39 cellular contexts compared by ENCODE assay signal in genomic region chr4:29113960-29114359, GRCh38.
"Had no signal": no experiment of that assay in that cellular context is flagged by ENCODE, and none has a peak within 500 bp of the region (broad histone marks: within the 10 kb centered on the region; RNA-seq: fewer than 3 reads in every experiment).

No MANE protein-coding gene starts in this region.

- H3K4me1 ChIP-seq: ascending aorta had no signal

- H3K36me3 Mint-ChIP-seq: activated CD4-positive, alpha-beta memory T cell treated with anti-CD3 and anti-CD28 coated beads for 36 hours; activated naive CD4-positive, alpha-beta T cell treated with anti-CD3 and anti-CD28 coated beads, Interleukin-2, amount 10 ng/mL, durations not matched to agents 7 days and 5 days; activated naive CD4-positive, alpha-beta T cell treated with anti-CD3 and anti-CD28 coated beads, Interleukin-2, amount 50 U/mL, for 24 hours; activated naive CD8-positive, alpha-beta T cell; activated naive CD8-positive, alpha-beta T cell treated with anti-CD3 and anti-CD28 coated beads, Interleukin-2, amount 10 ng/mL, durations not matched to agents 7 days and 5 days; brain had no signal

- H3K4me3 Mint-ChIP-seq: activated B cell treated with CpG ODN at 0.5 μM for 24 hours; activated CD4-positive, alpha-beta memory T cell treated with anti-CD3 and anti-CD28 coated beads for 36 hours; activated CD4-positive, alpha-beta T cell treated with anti-CD3 and anti-CD28 coated beads, Interleukin-2, amount 10 ng/mL, durations not matched to agents 24 days and 14 days; activated CD8-positive, alpha-beta T cell treated with anti-CD3 and anti-CD28 coated beads for 36 hours; activated naive CD4-positive, alpha-beta T cell treated with anti-CD3 and anti-CD28 coated beads, Interleukin-2, amount 10 ng/mL, durations not matched to agents 7 days and 5 days; activated naive CD4-positive, alpha-beta T cell treated with anti-CD3 and anti-CD28 coated beads, Interleukin-2, amount 50 U/mL, for 24 hours; activated naive CD8-positive, alpha-beta T cell; activated naive CD8-positive, alpha-beta T cell treated with anti-CD3 and anti-CD28 coated beads, Interleukin-2, amount 10 ng/mL, durations not matched to agents 7 days and 5 days; activated naive CD8-positive, alpha-beta T cell treated with anti-CD3 and anti-CD28 coated beads, Interleukin-2, amount 50 U/mL, for 24 hours; activated T-cell treated with anti-CD3 and anti-CD28 coated beads, Interleukin-2, amount 50 U/mL, for 4 hours; activated T-cell treated with anti-CD3 and anti-CD28 coated beads, Interleukin-2, amount 50 U/mL, for 72 hours; activated T-helper 1 cell treated with anti-CD3 and anti-CD28 coated beads, Interleukin-12 subunit alpha, Interleukin-12 subunit beta, Interleukin-2, Interleukin-4 antibody, amounts not matched to agents 30 ng/mL and 10 ng/mL and 1 ng/mL, durations not matched to agents 14 hours and 24 hours and 36 hours; activated T-helper 17 cell treated with anti-CD3 and anti-CD28 coated beads, Interleukin-2, amount 50 U/mL, for 72 hours; brain; central memory CD8-positive, alpha-beta T cell; T-helper 1 cell treated with Interleukin-12 subunit alpha and Interleukin-12 subunit beta and Interleukin-4 antibody, amounts not matched to agents 30 μg/mL and 1 μg/mL, for 36 hours; T-helper 2 cell treated with Interferon-gamma antibody and Interleukin-4, amounts not matched to agents 5 μg/mL and 100 μg/mL, for 36 hours had no signal

- H3K27me3 ChIP-seq: ascending aorta, cardiac muscle cell had no signal

- H3K27ac Mint-ChIP-seq: activated B cell treated with CpG ODN at 0.5 μM for 24 hours; activated CD4-positive, alpha-beta memory T cell treated with anti-CD3 and anti-CD28 coated beads for 36 hours; activated CD4-positive, alpha-beta T cell treated with anti-CD3 and anti-CD28 coated beads, Interleukin-2, amount 10 ng/mL, durations not matched to agents 24 days and 14 days; activated CD8-positive, alpha-beta T cell treated with anti-CD3 and anti-CD28 coated beads for 36 hours; activated naive CD4-positive, alpha-beta T cell treated with anti-CD3 and anti-CD28 coated beads, Interleukin-2, amount 10 ng/mL, durations not matched to agents 7 days and 5 days; activated naive CD4-positive, alpha-beta T cell treated with anti-CD3 and anti-CD28 coated beads, Interleukin-2, amount 50 U/mL, for 24 hours; activated naive CD8-positive, alpha-beta T cell; activated naive CD8-positive, alpha-beta T cell treated with anti-CD3 and anti-CD28 coated beads, Interleukin-2, amount 10 ng/mL, durations not matched to agents 7 days and 5 days; activated naive CD8-positive, alpha-beta T cell treated with anti-CD3 and anti-CD28 coated beads, Interleukin-2, amount 50 U/mL, for 24 hours; activated T-cell treated with anti-CD3 and anti-CD28 coated beads, Interleukin-2, amount 50 U/mL, for 72 hours; activated T-helper 1 cell treated with anti-CD3 and anti-CD28 coated beads, Interleukin-12 subunit alpha, Interleukin-12 subunit beta, Interleukin-2, Interleukin-4 antibody, amounts not matched to agents 30 ng/mL and 10 ng/mL and 1 ng/mL, durations not matched to agents 14 hours and 24 hours and 36 hours; activated T-helper 17 cell treated with anti-CD3 and anti-CD28 coated beads, Interleukin-2, amount 50 U/mL, for 72 hours; brain; T-helper 1 cell treated with Interleukin-12 subunit alpha and Interleukin-12 subunit beta and Interleukin-4 antibody, amounts not matched to agents 30 μg/mL and 1 μg/mL, for 36 hours; T-helper 2 cell treated with Interferon-gamma antibody and Interleukin-4, amounts not matched to agents 5 μg/mL and 100 μg/mL, for 36 hours had no signal

- H3K27ac ChIP-seq: ascending aorta, cardiac muscle cell, VCaP had no signal

- ATAC-seq: activated CD8-positive, alpha-beta T cell treated with anti-CD3 and anti-CD28 coated beads for 36 hours; activated naive CD8-positive, alpha-beta T cell treated with anti-CD3 and anti-CD28 coated beads, Interleukin-2, amount 50 U/mL, for 24 hours; activated T-cell treated with anti-CD3 and anti-CD28 coated beads, Interleukin-2, amount 50 U/mL, for 4 hours; activated T-cell treated with anti-CD3 and anti-CD28 coated beads, Interleukin-2, amount 50 U/mL, for 72 hours; activated T-helper 17 cell treated with anti-CD3 and anti-CD28 coated beads, Interleukin-2, amount 50 U/mL, for 72 hours had no signal

- FAIRE-seq: bronchial epithelial cell, TTC549 had no signal

- H3K9me3 Mint-ChIP-seq: activated B cell treated with CpG ODN at 0.5 μM for 24 hours; central memory CD8-positive, alpha-beta T cell had no signal

- H3K36me3 ChIP-seq: ascending aorta, cardiac muscle cell had no signal

- H3K27me3 Mint-ChIP-seq: activated B cell treated with CpG ODN at 0.5 μM for 24 hours; activated CD4-positive, alpha-beta memory T cell treated with anti-CD3 and anti-CD28 coated beads for 36 hours; activated CD4-positive, alpha-beta T cell treated with anti-CD3 and anti-CD28 coated beads, Interleukin-2, amount 10 ng/mL, durations not matched to agents 24 days and 14 days; activated CD8-positive, alpha-beta T cell treated with anti-CD3 and anti-CD28 coated beads for 36 hours; activated naive CD4-positive, alpha-beta T cell treated with anti-CD3 and anti-CD28 coated beads, Interleukin-2, amount 10 ng/mL, durations not matched to agents 7 days and 5 days; activated naive CD4-positive, alpha-beta T cell treated with anti-CD3 and anti-CD28 coated beads, Interleukin-2, amount 50 U/mL, for 24 hours; activated naive CD8-positive, alpha-beta T cell; activated naive CD8-positive, alpha-beta T cell treated with anti-CD3 and anti-CD28 coated beads, Interleukin-2, amount 10 ng/mL, durations not matched to agents 7 days and 5 days; activated naive CD8-positive, alpha-beta T cell treated with anti-CD3 and anti-CD28 coated beads, Interleukin-2, amount 50 U/mL, for 24 hours; activated T-helper 17 cell treated with anti-CD3 and anti-CD28 coated beads, Interleukin-2, amount 50 U/mL, for 72 hours; brain; central memory CD8-positive, alpha-beta T cell had no signal

- H3K4me3 ChIP-seq: ascending aorta, cardiac muscle cell had no signal

- DNase-seq: activated B cell treated with CpG ODN at 0.5 μM for 24 hours; activated CD4-positive, alpha-beta memory T cell treated with anti-CD3 and anti-CD28 coated beads for 36 hours; activated CD4-positive, alpha-beta T cell treated with anti-CD3 and anti-CD28 coated beads for 4 hours; activated CD4-positive, alpha-beta T cell treated with anti-CD3 and anti-CD28 coated beads, Interleukin-2, amount 10 ng/mL, durations not matched to agents 24 days and 14 days; activated CD4-positive, alpha-beta T cell treated with anti-CD3 and anti-CD28 coated beads, Interleukin-2, amount 50 U/mL, for 1 hour; activated CD4-positive, alpha-beta T cell treated with anti-CD3 and anti-CD28 coated beads, Interleukin-2, amount 50 U/mL, for 4 hours; activated CD4-positive, CD25-positive, alpha-beta regulatory T cell treated with anti-CD3 and anti-CD28 coated beads, Interleukin-2, amount 50 U/mL, for 72 hours; activated CD8-positive, alpha-beta memory T cell treated with anti-CD3 and anti-CD28 coated beads, Interleukin-2, amount 50 U/mL, for 4 hours; activated CD8-positive, alpha-beta T cell treated with anti-CD3 and anti-CD28 coated beads for 36 hours; activated effector memory CD4-positive, alpha-beta T cell treated with anti-CD3 and anti-CD28 coated beads, Interleukin-2, amount 50 U/mL, for 16 hours; activated gamma-delta T cell treated with Interleukin-2 at 50 U/mL for 16 hours; activated naive CD4-positive, alpha-beta T cell treated with anti-CD3 and anti-CD28 coated beads, Interleukin-2, amount 10 ng/mL, durations not matched to agents 7 days and 5 days; activated naive CD4-positive, alpha-beta T cell treated with Interleukin-2 at 50 U/mL for 16 hours; activated naive CD8-positive, alpha-beta T cell treated with anti-CD3 and anti-CD28 coated beads, Interleukin-2, amount 10 ng/mL, durations not matched to agents 7 days and 5 days; activated naive CD8-positive, alpha-beta T cell treated with anti-CD3 and anti-CD28 coated beads, Interleukin-2, amount 50 U/mL, for 24 hours; activated T-cell treated with anti-CD3 and anti-CD28 coated beads for 4 hours; activated T-cell treated with anti-CD3 and anti-CD28 coated beads, Interleukin-2, amount 50 U/mL, for 1 hour; activated T-cell treated with anti-CD3 and anti-CD28 coated beads, Interleukin-2, amount 50 U/mL, for 4 hours; activated T-cell treated with anti-CD3 and anti-CD28 coated beads, Interleukin-2, amount 50 U/mL, for 72 hours; amygdala; anterior cingulate cortex; caudate nucleus; cerebellar nuclear complex; T-helper 1 cell; T-helper 2 cell; T-helper 9 cell had no signal

- H3K9me3 ChIP-seq: ascending aorta had no signal

- H3K4me1 Mint-ChIP-seq: activated B cell treated with CpG ODN at 0.5 μM for 24 hours; activated CD4-positive, alpha-beta T cell treated with anti-CD3 and anti-CD28 coated beads, Interleukin-2, amount 10 ng/mL, durations not matched to agents 24 days and 14 days; activated naive CD4-positive, alpha-beta T cell treated with anti-CD3 and anti-CD28 coated beads, Interleukin-2, amount 10 ng/mL, durations not matched to agents 7 days and 5 days; activated naive CD4-positive, alpha-beta T cell treated with anti-CD3 and anti-CD28 coated beads, Interleukin-2, amount 50 U/mL, for 24 hours; activated naive CD8-positive, alpha-beta T cell treated with anti-CD3 and anti-CD28 coated beads, Interleukin-2, amount 10 ng/mL, durations not matched to agents 7 days and 5 days; activated naive CD8-positive, alpha-beta T cell treated with anti-CD3 and anti-CD28 coated beads, Interleukin-2, amount 50 U/mL, for 24 hours; activated T-helper 17 cell treated with anti-CD3 and anti-CD28 coated beads, Interleukin-2, amount 50 U/mL, for 72 hours; brain; central memory CD8-positive, alpha-beta T cell had no signal
